ENCODE assay signal across 2 cellular contexts in the genomic region with DNA sequence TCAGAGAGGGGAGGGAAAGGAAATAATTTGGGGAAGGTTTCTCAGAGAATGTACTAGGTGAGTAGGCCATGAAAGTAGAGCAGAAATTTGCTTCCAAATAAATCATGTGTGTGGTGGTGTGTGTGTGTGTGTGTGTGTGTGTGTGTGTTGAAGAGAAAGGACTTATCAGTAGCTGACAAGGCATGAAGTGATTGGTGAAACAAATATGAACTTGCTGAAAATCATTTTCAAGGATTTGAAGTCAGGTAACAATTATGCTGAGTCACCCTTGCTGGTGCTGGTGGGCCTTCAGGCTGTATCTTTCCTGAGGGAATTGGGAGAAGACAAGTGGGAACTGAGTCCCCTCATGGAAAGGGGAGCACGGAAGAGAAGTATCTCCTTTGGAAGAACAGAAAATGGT.
TF ChIP-seq lines count a peak whose summit lies in the region.

No MANE protein-coding gene starts in this region.

TF ChIP-seq in HepG2, 621 proteins besides CTCF, POLR2A, EP300 and RAD21:
- no peak for TF ChIP-seq HDAC2 (CRISPR knock-in tag; IDR thresholded peaks at IDR 0.05)
- peak; percentile 95 for TF ChIP-seq NFE2L2 (IDR thresholded peaks at IDR 0.05; ENCODE audit: low read length)
- no peak for TF ChIP-seq SNAI1 (CRISPR knock-in tag; IDR thresholded peaks at IDR 0.05; ENCODE audit: borderline replicate concordance)
- TF ChIP-seq ZNF792 (CRISPR knock-in tag; IDR thresholded peaks at IDR 0.05) = no peak
- TF ChIP-seq ZNF207 (IDR thresholded peaks at IDR 0.05; ENCODE audit: borderline replicate concordance) = no peak
- TF ChIP-seq BRD4 (CRISPR knock-in tag; IDR thresholded peaks at IDR 0.05) = no peak
- no peak for TF ChIP-seq YEATS4 (CRISPR knock-in tag; IDR thresholded peaks at IDR 0.05; ENCODE audit: borderline replicate concordance)
- no peak for TF ChIP-seq KLF12 (CRISPR knock-in tag; IDR thresholded peaks at IDR 0.05; ENCODE audit: borderline replicate concordance)
- peak; percentile 71 for TF ChIP-seq MAFF (IDR thresholded peaks at IDR 0.05; ENCODE audit: low read depth, low read length)
- no peak for TF ChIP-seq SMAD3 (CRISPR knock-in tag; IDR thresholded peaks at IDR 0.05)
- no peak for TF ChIP-seq ETV6 (CRISPR knock-in tag; conservative IDR thresholded peaks at IDR 0.05)
- no peak for TF ChIP-seq ZNF547 (CRISPR knock-in tag; IDR thresholded peaks at IDR 0.05)
- TF ChIP-seq, protein P1, sequence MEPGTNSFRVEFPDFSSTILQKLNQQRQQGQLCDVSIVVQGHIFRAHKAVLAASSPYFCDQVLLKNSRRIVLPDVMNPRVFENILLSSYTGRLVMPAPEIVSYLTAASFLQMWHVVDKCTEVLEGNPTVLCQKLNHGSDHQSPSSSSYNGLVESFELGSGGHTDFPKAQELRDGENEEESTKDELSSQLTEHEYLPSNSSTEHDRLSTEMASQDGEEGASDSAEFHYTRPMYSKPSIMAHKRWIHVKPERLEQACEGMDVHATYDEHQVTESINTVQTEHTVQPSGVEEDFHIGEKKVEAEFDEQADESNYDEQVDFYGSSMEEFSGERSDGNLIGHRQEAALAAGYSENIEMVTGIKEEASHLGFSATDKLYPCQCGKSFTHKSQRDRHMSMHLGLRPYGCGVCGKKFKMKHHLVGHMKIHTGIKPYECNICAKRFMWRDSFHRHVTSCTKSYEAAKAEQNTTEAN (CRISPR knock-in tag; conservative IDR thresholded peaks at IDR 0.05) = no peak
- no peak for TF ChIP-seq HDAC6 (IDR thresholded peaks at IDR 0.05; ENCODE audit: low read depth, low read length)
- no peak for TF ChIP-seq FOSL1 (CRISPR knock-in tag; IDR thresholded peaks at IDR 0.05; ENCODE audit: borderline replicate concordance)
- TF ChIP-seq, protein P2, sequence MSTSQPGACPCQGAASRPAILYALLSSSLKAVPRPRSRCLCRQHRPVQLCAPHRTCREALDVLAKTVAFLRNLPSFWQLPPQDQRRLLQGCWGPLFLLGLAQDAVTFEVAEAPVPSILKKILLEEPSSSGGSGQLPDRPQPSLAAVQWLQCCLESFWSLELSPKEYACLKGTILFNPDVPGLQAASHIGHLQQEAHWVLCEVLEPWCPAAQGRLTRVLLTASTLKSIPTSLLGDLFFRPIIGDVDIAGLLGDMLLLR (CRISPR knock-in tag; IDR thresholded peaks at IDR 0.05) = no peak
- TF ChIP-seq, protein P3, sequence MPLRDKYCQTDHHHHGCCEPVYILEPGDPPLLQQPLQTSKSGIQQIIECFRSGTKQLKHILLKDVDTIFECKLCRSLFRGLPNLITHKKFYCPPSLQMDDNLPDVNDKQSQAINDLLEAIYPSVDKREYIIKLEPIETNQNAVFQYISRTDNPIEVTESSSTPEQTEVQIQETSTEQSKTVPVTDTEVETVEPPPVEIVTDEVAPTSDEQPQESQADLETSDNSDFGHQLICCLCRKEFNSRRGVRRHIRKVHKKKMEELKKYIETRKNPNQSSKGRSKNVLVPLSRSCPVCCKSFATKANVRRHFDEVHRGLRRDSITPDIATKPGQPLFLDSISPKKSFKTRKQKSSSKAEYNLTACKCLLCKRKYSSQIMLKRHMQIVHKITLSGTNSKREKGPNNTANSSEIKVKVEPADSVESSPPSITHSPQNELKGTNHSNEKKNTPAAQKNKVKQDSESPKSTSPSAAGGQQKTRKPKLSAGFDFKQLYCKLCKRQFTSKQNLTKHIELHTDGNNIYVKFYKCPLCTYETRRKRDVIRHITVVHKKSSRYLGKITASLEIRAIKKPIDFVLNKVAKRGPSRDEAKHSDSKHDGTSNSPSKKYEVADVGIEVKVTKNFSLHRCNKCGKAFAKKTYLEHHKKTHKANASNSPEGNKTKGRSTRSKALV (CRISPR knock-in tag; IDR thresholded peaks at IDR 0.05) = no peak
- TF ChIP-seq ZSCAN12 (CRISPR knock-in tag; IDR thresholded peaks at IDR 0.05) = no peak
- TF ChIP-seq RNF2 (conservative IDR thresholded peaks at IDR 0.05; ENCODE audit: low read depth) = no peak
- TF ChIP-seq SRF (IDR thresholded peaks at IDR 0.05; ENCODE audit: low read depth, low read length) = no peak
- TF ChIP-seq ZNF256 (CRISPR knock-in tag; conservative IDR thresholded peaks at IDR 0.05) = no peak
- TF ChIP-seq ZNF703 (CRISPR knock-in tag; IDR thresholded peaks at IDR 0.05; ENCODE audit: borderline replicate concordance) = no peak
- TF ChIP-seq MAFK (conservative IDR thresholded peaks at IDR 0.05 in 1 of 2, IDR thresholded peaks at IDR 0.05 in 1 of 2; ENCODE audit: low read length in 2 of 2) = peak; percentile 78 to 81

TF ChIP-seq in H1, 55 proteins besides CTCF, POLR2A, EP300 and RAD21:
- TF ChIP-seq, protein P4, sequence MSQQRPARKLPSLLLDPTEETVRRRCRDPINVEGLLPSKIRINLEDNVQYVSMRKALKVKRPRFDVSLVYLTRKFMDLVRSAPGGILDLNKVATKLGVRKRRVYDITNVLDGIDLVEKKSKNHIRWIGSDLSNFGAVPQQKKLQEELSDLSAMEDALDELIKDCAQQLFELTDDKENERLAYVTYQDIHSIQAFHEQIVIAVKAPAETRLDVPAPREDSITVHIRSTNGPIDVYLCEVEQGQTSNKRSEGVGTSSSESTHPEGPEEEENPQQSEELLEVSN (IDR thresholded peaks at IDR 0.05) = no peak
- peak; percentile 80 for TF ChIP-seq BACH1 (IDR thresholded peaks at IDR 0.05; ENCODE audit: low read length)
- no peak for TF ChIP-seq TCF12 (IDR thresholded peaks at IDR 0.05; ENCODE audit: low read depth, low read length)
- peak; percentile 57; the same call in 1 of the 2 replicates for TF ChIP-seq MAFK (IDR thresholded peaks at IDR 0.05; ENCODE audit: low read depth, low read length)
